In the genomic region with DNA sequence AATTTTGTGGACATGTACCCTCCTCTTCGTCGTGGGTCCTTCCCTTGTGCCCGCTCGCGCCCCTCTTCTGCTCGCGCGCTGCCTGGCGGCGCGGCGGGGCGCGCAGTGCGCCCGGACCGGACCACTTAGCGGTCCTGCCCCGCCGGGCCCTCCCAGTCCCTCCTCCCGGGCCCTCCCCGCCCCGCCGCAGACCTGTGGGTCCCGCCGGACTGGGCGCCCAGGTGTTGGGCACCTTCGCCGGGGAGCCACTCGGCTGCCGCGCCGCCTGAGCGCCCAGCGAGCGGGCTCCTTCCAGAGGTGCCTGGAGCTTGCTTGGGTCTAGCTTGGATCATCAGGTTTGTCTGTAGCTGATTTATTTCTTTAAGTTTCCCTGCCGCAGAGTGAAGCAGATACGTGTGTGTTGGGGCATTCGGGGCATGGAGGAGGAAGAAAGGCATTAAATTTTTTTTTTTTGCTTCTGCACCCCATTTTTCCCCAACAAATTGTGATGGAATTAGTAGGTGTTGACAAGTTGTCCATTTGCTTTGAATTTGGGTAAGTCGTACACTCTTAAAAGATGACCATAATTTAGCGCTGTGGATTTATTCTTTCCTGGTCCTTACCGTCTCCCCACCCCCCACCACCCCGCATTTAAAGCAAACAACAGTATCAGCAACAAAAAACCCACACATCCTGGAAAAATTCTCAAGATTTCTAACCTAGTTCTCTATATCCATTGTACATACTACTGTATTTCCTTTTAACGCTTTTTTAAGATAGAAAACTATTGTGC, we compare ENCODE assay signal across 8 cellular contexts. TPM values are rescaled to one million over a fixed set of nuclear protein-coding genes. Genes with fewer than 3 reads are reported as not detected.
A peak's percentile ranks its signal among the peaks of the same experiment; 100 is the strongest.
DNase-seq lines count a peak whose midpoint lies in the region; ATAC-seq lines count a peak whose summit lies in the region.

No MANE protein-coding gene starts in this region.

- peak overlapping the region; percentile 100 for H3K27ac Mint-ChIP-seq in stimulated activated naive B cell treated with anti-CD40 and anti-IgM and Interleukin-4, amounts not matched to agents 10 μg/mL and 1 μg/mL and 100 μg/mL, for 72 hours

- no peaks in the 10 kb centered on the region for H3K9me3 Mint-ChIP-seq in stimulated activated naive B cell treated with anti-CD40 and anti-IgM and Interleukin-4, amounts not matched to agents 10 μg/mL and 1 μg/mL and 100 μg/mL, for 72 hours

- peaks cover 6 to 16% of the 10 kb centered on the region in 2 donors for H3K4me1 Mint-ChIP-seq in stimulated activated naive B cell treated with anti-CD40 and anti-IgM and Interleukin-4, amounts not matched to agents 10 μg/mL and 1 μg/mL and 100 μg/mL, for 72 hours

- H3K27me3 Mint-ChIP-seq in stimulated activated naive B cell treated with anti-CD40 and anti-IgM and Interleukin-4, amounts not matched to agents 10 μg/mL and 1 μg/mL and 100 μg/mL, for 72 hours, result no peaks in the 10 kb centered on the region

- DNase-seq in NCI-H345 (lab: John Stamatoyannopoulos, UW) (peak; percentile 42), NCI-H345 treated with DMSO at 0.1 percent for 48 hours (lab: John Stamatoyannopoulos, UW; ENCODE audit: unreplicated experiment) (no peak), NCI-H1092 (lab: John Stamatoyannopoulos, UW) (peak; percentile 44)
- DNase-seq in activated CD4-positive, alpha-beta T cell treated with anti-CD3 and anti-CD28 coated beads, Interleukin-2, amount 50 U/mL, for 1 hour, result peak; percentile 30
- DNase-seq in stimulated activated naive B cell treated with anti-CD40 and anti-IgM and Interleukin-4, amounts not matched to agents 10 μg/mL and 1 μg/mL and 100 μg/mL, for 72 hours, result no peak

- peaks cover 0 to 8% of the 10 kb centered on the region in 2 donors for H3K36me3 Mint-ChIP-seq in stimulated activated naive B cell treated with anti-CD40 and anti-IgM and Interleukin-4, amounts not matched to agents 10 μg/mL and 1 μg/mL and 100 μg/mL, for 72 hours

- H3K9ac ChIP-seq in endocrine pancreas (ENCODE audit: control insufficient read depth, insufficient read depth, low read length), result peak overlapping the region; percentile 86

- H3K9me3 ChIP-seq in endocrine pancreas (ENCODE audit: control insufficient read depth, low read length) (no peaks in the 10 kb centered on the region), mononuclear cell (ENCODE audit: low read depth, low read length) (no peaks in the 10 kb centered on the region)

- H3K27me3 ChIP-seq in endocrine pancreas (ENCODE audit: control insufficient read depth, insufficient read depth, low read length) (no peaks in the 10 kb centered on the region), mononuclear cell (ENCODE audit: insufficient read depth, low read length) (no peaks in the 10 kb centered on the region)

- H3K4me3 Mint-ChIP-seq in stimulated activated naive B cell treated with anti-CD40 and anti-IgM and Interleukin-4, amounts not matched to agents 10 μg/mL and 1 μg/mL and 100 μg/mL, for 72 hours, result peak overlapping the region; percentile 92 to 100

- H3K36me3 ChIP-seq in endocrine pancreas (ENCODE audit: control insufficient read depth, insufficient read depth, low read length), result no peaks in the 10 kb centered on the region

- H3K4me3 ChIP-seq in endocrine pancreas (ENCODE audit: control insufficient read depth, insufficient read depth, low read length), result peak overlapping the region; percentile 98
- peak overlapping the region; percentile 84 for H3K4me3 ChIP-seq in mononuclear cell (ENCODE audit: low read length)

- ATAC-seq in HG02623 (IDR thresholded peaks at IDR 0.05; ENCODE audit: unreplicated experiment), result peak; percentile 23
- ATAC-seq in stimulated activated naive B cell treated with anti-CD40 and anti-IgM and Interleukin-4, amounts not matched to agents 10 μg/mL and 1 μg/mL and 100 μg/mL, for 72 hours (replicated peaks), result peak; percentile 31 to 40

- H3K4me1 ChIP-seq in endocrine pancreas (ENCODE audit: control insufficient read depth, insufficient read depth, low read length) (peaks cover 12% of the 10 kb centered on the region), mononuclear cell (ENCODE audit: insufficient read depth, low read length) (peaks cover 46% of the 10 kb centered on the region)

RNA-seq across cellular contexts. Expression of gene C1GALT1, which starts 0.9 kb away (rescaled TPM):
- total RNA-seq in mononuclear cell, result 81.2 TPM

Comparison
In these comparisons a context has a peak if more than half of its experiments do, and no peak if none do; other contexts are left out.
1. DNase-seq: peak in NCI-H345 (single experiment), NCI-H1092 (single experiment) and activated CD4-positive, alpha-beta T cell treated with anti-CD3 and anti-CD28 coated beads, Interleukin-2, amount 50 U/mL, for 1 hour (single experiment); none in NCI-H345 treated with DMSO at 0.1 percent for 48 hours (single experiment) and stimulated activated naive B cell treated with anti-CD40 and anti-IgM and Interleukin-4, amounts not matched to agents 10 μg/mL and 1 μg/mL and 100 μg/mL, for 72 hours (single experiment).